Comparison of ENCODE assay signal across 9 cellular contexts in genomic region chr2:207474871-207475485, GRCh38. TPM values are rescaled to one million over a fixed set of nuclear protein-coding genes. Genes with fewer than 3 reads are reported as not detected.
DNase-seq lines count a peak whose midpoint lies in the region; ATAC-seq and TF ChIP-seq lines count a peak whose summit lies in the region.
"Had no signal": no experiment of that assay in that cellular context is flagged by ENCODE, and none has a peak within 500 bp of the region (broad histone marks: within the 10 kb centered on the region; RNA-seq: fewer than 3 reads in every experiment).

No MANE protein-coding gene starts in this region.

- peak; percentile 72 for TF ChIP-seq CTCF in Calu3 (IDR thresholded peaks at IDR 0.05; ENCODE audit: unreplicated experiment)
- TF ChIP-seq CTCF in HEK293 (tag by site-specific recombination; IDR thresholded peaks at IDR 0.05), result peak; percentile 18; the same call in 1 of the 2 replicates
- peak; percentile 84 for TF ChIP-seq CTCF in PC-9 (conservative IDR thresholded peaks at IDR 0.05)
- TF ChIP-seq CTCF in body of pancreas (IDR thresholded peaks at IDR 0.05), result peak; percentile 53 to 88 (median 73)

- H3F3A ChIP-seq in PC-9 (ENCODE audit: insufficient read depth, low read depth), result peaks cover 3% of the 10 kb centered on the region; the same call in 1 of the 2 replicates

- no peaks in the 10 kb centered on the region for H3K4me1 ChIP-seq in HEK293 (ENCODE audit: control insufficient read depth, insufficient read depth, low read length)
- peaks cover 21% of the 10 kb centered on the region for H3K4me1 ChIP-seq in PC-9 (replicated peaks; ENCODE audit: insufficient read depth)
- H3K4me1 ChIP-seq in body of pancreas, result peaks cover 11% of the 10 kb centered on the region

- no peaks in the 10 kb centered on the region for H3K9me3 Mint-ChIP-seq in Calu3 (ENCODE audit: low read depth, unreplicated experiment)
- H3K9me3 Mint-ChIP-seq in immature natural killer cell, result no peaks in the 10 kb centered on the region
- H3K9me3 Mint-ChIP-seq: stimulated activated naive B cell treated with anti-CD40 and anti-IgM and Interleukin-4, amounts not matched to agents 10 μg/mL and 1 μg/mL and 100 μg/mL, for 72 hours had no signal

- H3K4me1 Mint-ChIP-seq in Calu3 (ENCODE audit: low read depth, unreplicated experiment) (peaks cover 16% of the 10 kb centered on the region), immature natural killer cell (peaks cover 13 to 20% of the 10 kb centered on the region in 2 donors)

- TF ChIP-seq POLR2A in body of pancreas (IDR thresholded peaks at IDR 0.05), result no peak

- H3K9me2 ChIP-seq in PC-9 (ENCODE audit: insufficient read depth), result no peaks in the 10 kb centered on the region

- peak overlapping the region; percentile 64; the same call in 1 of the 2 replicates for H2AFZ ChIP-seq in PC-9

- H3K27ac ChIP-seq in HEK293 (ENCODE audit: extremely low read depth, low read depth, low read length) (no peak overlapping the region), PC-9 (no peak overlapping the region), body of pancreas (no peak overlapping the region)

- H3K36me3 Mint-ChIP-seq in Calu3 (ENCODE audit: insufficient read depth, unreplicated experiment) (no peaks in the 10 kb centered on the region), immature natural killer cell (no peaks in the 10 kb centered on the region)
- H3K36me3 Mint-ChIP-seq: stimulated activated naive B cell treated with anti-CD40 and anti-IgM and Interleukin-4, amounts not matched to agents 10 μg/mL and 1 μg/mL and 100 μg/mL, for 72 hours had no signal

- DNase-seq in Calu3 (peak; percentile 48), PC-9 (peak in 1 of 2 experiments; percentile 5), body of pancreas (peak; percentile 28 to 46 (median 33)), immature natural killer cell (peak; percentile 41 to 60 (median 55)), NCI-H187 treated with DMSO at 0.1 percent for 48 hours (lab: John Stamatoyannopoulos, UW) (no peak)
- peak; percentile 23 to 59 for DNase-seq in stimulated activated CD4-positive, alpha-beta T cell treated with anti-CD3 and anti-CD28 coated beads, Interleukin-2, amount 100 ng/mL, for 24 hours
- DNase-seq: stimulated activated naive B cell treated with anti-CD40 and anti-IgM and Interleukin-4, amounts not matched to agents 10 μg/mL and 1 μg/mL and 100 μg/mL, for 72 hours had no signal

- H3K36me3 ChIP-seq in HEK293 (ENCODE audit: control insufficient read depth in 2 of 2, insufficient read depth in 1 of 2, low read length in 2 of 2) (no peaks in the 10 kb centered on the region), PC-9 (ENCODE audit: low read depth) (no peaks in the 10 kb centered on the region), body of pancreas (replicated peaks in 1 of 2; ENCODE audit: insufficient read depth in 1 of 2, low read depth in 2 of 2) (no peaks in the 10 kb centered on the region)

- no peak overlapping the region for H3K4me3 Mint-ChIP-seq in Calu3 (ENCODE audit: low read depth, unreplicated experiment)
- H3K4me3 Mint-ChIP-seq in immature natural killer cell, result no peak overlapping the region

- H3K4me3 ChIP-seq in HEK293 (ENCODE audit: low read depth, low read length) (no peak overlapping the region), PC-9 (no peak overlapping the region), body of pancreas (no peak overlapping the region)

- H4K20me1 ChIP-seq in PC-9 (ENCODE audit: insufficient read depth), result no peaks in the 10 kb centered on the region

- no peaks in the 10 kb centered on the region for H3K27me3 ChIP-seq in PC-9 (ENCODE audit: insufficient read depth, low read depth)
- no peaks in the 10 kb centered on the region for H3K27me3 ChIP-seq in body of pancreas

- no TSS peak for BruUV-seq in Calu3 (replicated peaks; lab: Mats Ljungman, UMichigan)
- no TSS peak for BruUV-seq in PC-9 (replicated peaks; lab: Mats Ljungman, UMichigan)

- WGBS in body of pancreas, 2 donors, result 10 to 13% methylated on average over 13 of the region's 13 CpGs

- no peak overlapping the region for H3K27ac Mint-ChIP-seq in Calu3 (ENCODE audit: unreplicated experiment)
- peak overlapping the region in 1 of 6 donors; percentile 53 for H3K27ac Mint-ChIP-seq in immature natural killer cell
- H3K27ac Mint-ChIP-seq: stimulated activated naive B cell treated with anti-CD40 and anti-IgM and Interleukin-4, amounts not matched to agents 10 μg/mL and 1 μg/mL and 100 μg/mL, for 72 hours had no signal

- intact Hi-C loops in Calu3 (cut with micrococcal nuclease; ENCODE audit: unreplicated experiment) (loop anchor here (1.0 to 10.0 kb wide), 4 partner anchors 410 to 783 kb away; no protein-coding TSS in a partner anchor), PC-9 (cut with micrococcal nuclease; ENCODE audit: unreplicated experiment) (loop anchor here (1.0 to 5.0 kb wide), 3 partner anchors 54 to 598 kb away; partner anchors contain the start of gene CREB1), body of pancreas (cut with DNase I) (loop anchor here (5.0 kb wide), 3 partner anchors 493 to 773 kb away; no protein-coding TSS in a partner anchor)

- H3K9me3 ChIP-seq in HEK293 (ENCODE audit: control insufficient read depth, insufficient read depth, low read depth, low read length) (no peaks in the 10 kb centered on the region), PC-9 (ENCODE audit: insufficient read depth, low read depth) (no peaks in the 10 kb centered on the region), body of pancreas (no peaks in the 10 kb centered on the region)

- no peaks in the 10 kb centered on the region for H3K79me2 ChIP-seq in PC-9 (ENCODE audit: low read depth)

- ATAC-seq in body of pancreas, result peak; percentile 53
- ATAC-seq in HG02759 (IDR thresholded peaks at IDR 0.05; ENCODE audit: unreplicated experiment), result no peak

- POLR2A ChIA-PET in HEK293 (lab: Yijun Ruan, JAX) (no interaction called here), PC-9 (lab: Charles Lee; ENCODE audit: unreplicated experiment) (no interaction called here)

- CTCF ChIA-PET in Calu3 (lab: Charles Lee) (no interaction called here), HEK293 (lab: Yijun Ruan, JAX) (interaction anchor here (0.7 to 3.5 kb wide), 5 partner anchors 19 to 682 kb away, joined by 3 to 34 read pairs (median 8); no protein-coding TSS in a partner anchor), PC-9 (lab: Charles Lee) (no interaction called here)

- H3K27me3 Mint-ChIP-seq in Calu3 (ENCODE audit: unreplicated experiment) (no peaks in the 10 kb centered on the region), immature natural killer cell (ENCODE audit: low read depth in 3 of 3) (peaks cover 2 to 4% (median 2%) of the 10 kb centered on the region in 3 donors)
- H3K27me3 Mint-ChIP-seq: stimulated activated naive B cell treated with anti-CD40 and anti-IgM and Interleukin-4, amounts not matched to agents 10 μg/mL and 1 μg/mL and 100 μg/mL, for 72 hours had no signal

- peak overlapping the region; percentile 60 for H3K4me2 ChIP-seq in PC-9

TF ChIP-seq in HEK293, 187 proteins besides CTCF, POLR2A, EP300 and RAD21:
- TF ChIP-seq ZNF18 (tag by site-specific recombination; IDR thresholded peaks at IDR 0.05), result no peak
- peak; percentile 73 for TF ChIP-seq ZNF654 (tag by site-specific recombination; IDR thresholded peaks at IDR 0.05; ENCODE audit: low read depth)

RNA-seq across cellular contexts. Expression of gene CREB1, which starts 54.8 kb away (rescaled TPM):
- total RNA-seq in Calu3 (2022) (81.4 and 81.6 TPM in 2 replicates), PC-9 (2021) (36.1 and 42.2 TPM in 2 replicates), body of pancreas (10 to 100 TPM; 17.9 to 20.1 TPM)
- polyA plus RNA-seq in immature natural killer cell, result 10 to 100 TPM; 48.7 to 64.8 (median 59.4) TPM

Comparison
In these comparisons a context has a peak if more than half of its experiments do, and no peak if none do; other contexts are left out.
1. CTCF ChIP-seq: peak in every context shown above with its lines; median percentile 84 in PC-9; 73 in body of pancreas; 72 in Calu3; 18 in HEK293.